1 cellular context compared by ENCODE assay signal in the genomic region with DNA sequence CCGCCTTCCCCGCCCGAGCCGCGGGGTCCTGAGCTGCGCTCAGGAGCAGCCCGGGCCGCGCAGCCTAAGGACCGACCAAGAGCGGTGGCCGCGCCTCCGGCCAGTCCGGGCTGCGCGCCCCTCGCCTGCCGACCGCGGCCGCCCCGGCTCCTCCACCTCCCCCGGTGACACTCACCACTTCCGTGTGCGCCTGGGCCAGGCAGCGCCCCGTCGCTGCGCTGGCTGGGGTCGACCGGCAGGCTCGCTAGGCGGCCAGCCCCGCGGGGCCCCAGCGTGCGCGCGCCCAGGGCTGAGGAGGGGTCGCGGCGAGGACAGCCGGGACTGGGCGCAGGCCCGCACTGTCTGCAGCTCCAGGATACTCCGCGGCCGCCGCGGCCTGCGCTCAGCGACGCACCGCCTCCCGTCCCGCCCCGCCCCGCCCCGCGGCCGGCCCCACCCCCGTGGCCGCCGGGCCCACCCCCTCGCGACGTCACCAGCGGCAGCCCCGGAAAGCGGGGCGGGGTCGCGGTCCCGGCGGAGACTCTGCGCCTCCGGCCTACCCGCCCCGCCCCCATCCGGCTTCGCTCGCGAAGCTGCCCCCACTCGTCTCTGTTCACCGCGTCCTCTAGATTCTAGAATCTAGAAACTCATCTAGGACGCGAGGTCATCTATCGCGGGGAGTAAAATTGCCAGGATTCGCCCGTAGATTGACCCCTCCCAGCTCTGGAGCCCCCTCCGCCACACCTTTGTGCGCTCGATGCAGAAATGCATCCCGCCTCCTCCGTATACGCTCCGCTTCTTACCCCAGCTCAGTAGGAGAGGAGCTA.
A peak's percentile ranks its signal among the peaks of the same experiment; 100 is the strongest.
TF ChIP-seq lines count a peak whose summit lies in the region.

A gene (minus strand): TSS at position 392 of the 806 bp plus-strand sequence. CDS start 80,285 bp downstream, outside the sequence.

TF ChIP-seq in HepG2, 621 proteins besides CTCF, POLR2A, EP300 and RAD21 (continued from another document and continues in another):
- TF ChIP-seq, protein P1, sequence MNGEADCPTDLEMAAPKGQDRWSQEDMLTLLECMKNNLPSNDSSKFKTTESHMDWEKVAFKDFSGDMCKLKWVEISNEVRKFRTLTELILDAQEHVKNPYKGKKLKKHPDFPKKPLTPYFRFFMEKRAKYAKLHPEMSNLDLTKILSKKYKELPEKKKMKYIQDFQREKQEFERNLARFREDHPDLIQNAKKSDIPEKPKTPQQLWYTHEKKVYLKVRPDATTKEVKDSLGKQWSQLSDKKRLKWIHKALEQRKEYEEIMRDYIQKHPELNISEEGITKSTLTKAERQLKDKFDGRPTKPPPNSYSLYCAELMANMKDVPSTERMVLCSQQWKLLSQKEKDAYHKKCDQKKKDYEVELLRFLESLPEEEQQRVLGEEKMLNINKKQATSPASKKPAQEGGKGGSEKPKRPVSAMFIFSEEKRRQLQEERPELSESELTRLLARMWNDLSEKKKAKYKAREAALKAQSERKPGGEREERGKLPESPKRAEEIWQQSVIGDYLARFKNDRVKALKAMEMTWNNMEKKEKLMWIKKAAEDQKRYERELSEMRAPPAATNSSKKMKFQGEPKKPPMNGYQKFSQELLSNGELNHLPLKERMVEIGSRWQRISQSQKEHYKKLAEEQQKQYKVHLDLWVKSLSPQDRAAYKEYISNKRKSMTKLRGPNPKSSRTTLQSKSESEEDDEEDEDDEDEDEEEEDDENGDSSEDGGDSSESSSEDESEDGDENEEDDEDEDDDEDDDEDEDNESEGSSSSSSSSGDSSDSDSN (CRISPR knock-in tag; IDR thresholded peaks at IDR 0.05), result peak; percentile 94; the same call in 1 of the 2 replicates
- TF ChIP-seq, protein P2, sequence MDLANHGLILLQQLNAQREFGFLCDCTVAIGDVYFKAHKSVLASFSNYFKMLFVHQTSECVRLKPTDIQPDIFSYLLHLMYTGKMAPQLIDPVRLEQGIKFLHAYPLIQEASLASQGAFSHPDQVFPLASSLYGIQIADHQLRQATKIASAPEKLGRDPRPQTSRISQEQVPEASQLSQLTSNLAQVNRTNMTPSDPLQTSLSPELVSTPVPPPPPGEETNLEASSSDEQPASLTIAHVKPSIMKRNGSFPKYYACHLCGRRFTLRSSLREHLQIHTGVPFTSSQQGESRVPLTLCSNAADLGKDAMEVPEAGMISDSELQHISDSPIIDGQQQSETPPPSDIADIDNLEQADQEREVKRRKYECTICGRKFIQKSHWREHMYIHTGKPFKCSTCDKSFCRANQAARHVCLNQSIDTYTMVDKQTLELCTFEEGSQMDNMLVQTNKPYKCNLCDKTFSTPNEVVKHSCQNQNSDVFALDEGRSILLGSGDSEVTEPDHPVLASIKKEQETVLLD (CRISPR knock-in tag; IDR thresholded peaks at IDR 0.05; ENCODE audit: low read depth), result peak; percentile 40; the same call in 1 of the 2 replicates
- TF ChIP-seq MAFG (CRISPR knock-in tag; IDR thresholded peaks at IDR 0.05) (no peak), ZNF343 (CRISPR knock-in tag; IDR thresholded peaks at IDR 0.05) (0 out of 2 replicates have a peak, but pooled peaks have one; percentile 57), REL (CRISPR knock-in tag; conservative IDR thresholded peaks at IDR 0.05) (0 out of 2 replicates have a peak, but pooled peaks have one; percentile 7), ZNF772 (CRISPR knock-in tag; IDR thresholded peaks at IDR 0.05) (peak; percentile 79; the same call in 1 of the 2 replicates), ZNF616 (CRISPR knock-in tag; IDR thresholded peaks at IDR 0.05; ENCODE audit: low read depth) (peak; percentile 83; the same call in 1 of the 2 replicates), IKZF1 (IDR thresholded peaks at IDR 0.05) (no peak), POLR2AphosphoS5 (IDR thresholded peaks at IDR 0.05; ENCODE audit: low read depth, low read length) (peak; percentile 59), SALL2 (CRISPR knock-in tag; IDR thresholded peaks at IDR 0.05) (peak; percentile 48; the same call in 1 of the 2 replicates), ZNF598 (CRISPR knock-in tag; IDR thresholded peaks at IDR 0.05; ENCODE audit: borderline replicate concordance) (no peak), MEIS1 (CRISPR knock-in tag; IDR thresholded peaks at IDR 0.05; ENCODE audit: borderline replicate concordance) (peak; percentile 60; the same call in 1 of the 2 replicates), ZNF10 (CRISPR knock-in tag; IDR thresholded peaks at IDR 0.05; ENCODE audit: borderline replicate concordance, low read depth) (no peak), ZNF567 (CRISPR knock-in tag; IDR thresholded peaks at IDR 0.05; ENCODE audit: borderline replicate concordance) (no peak), ZBTB42 (CRISPR knock-in tag; IDR thresholded peaks at IDR 0.05) (0 out of 2 replicates have a peak, but pooled peaks have one; percentile 38), XRCC5 (optimal IDR thresholded peaks at IDR 0.05; ENCODE audit: low read length) (peak; percentile 2), PRPF4 (IDR thresholded peaks at IDR 0.05; ENCODE audit: low read depth, low read length, poor library complexity, severe bottlenecking) (no peak), KDM5A (IDR thresholded peaks at IDR 0.05; ENCODE audit: borderline replicate concordance, low read length) (peak; percentile 59; the same call in 1 of the 2 replicates), ARID2 (CRISPR knock-in tag; IDR thresholded peaks at IDR 0.05; ENCODE audit: borderline replicate concordance) (no peak), ZNF451 (CRISPR knock-in tag; IDR thresholded peaks at IDR 0.05) (peak; percentile 63; the same call in 1 of the 2 replicates), KDM2A (CRISPR knock-in tag; IDR thresholded peaks at IDR 0.05; ENCODE audit: borderline replicate concordance, low read depth) (no peak; the same call in 1 of the 2 replicates), NONO (IDR thresholded peaks at IDR 0.05) (no peak), NONO (CRISPR knock-in tag; conservative IDR thresholded peaks at IDR 0.05) (0 out of 2 replicates have a peak, but pooled peaks have one; percentile 15), ESRRA (CRISPR knock-in tag; IDR thresholded peaks at IDR 0.05; ENCODE audit: low read depth) (peak; percentile 31; the same call in 1 of the 2 replicates)
- TF ChIP-seq, protein P3, sequence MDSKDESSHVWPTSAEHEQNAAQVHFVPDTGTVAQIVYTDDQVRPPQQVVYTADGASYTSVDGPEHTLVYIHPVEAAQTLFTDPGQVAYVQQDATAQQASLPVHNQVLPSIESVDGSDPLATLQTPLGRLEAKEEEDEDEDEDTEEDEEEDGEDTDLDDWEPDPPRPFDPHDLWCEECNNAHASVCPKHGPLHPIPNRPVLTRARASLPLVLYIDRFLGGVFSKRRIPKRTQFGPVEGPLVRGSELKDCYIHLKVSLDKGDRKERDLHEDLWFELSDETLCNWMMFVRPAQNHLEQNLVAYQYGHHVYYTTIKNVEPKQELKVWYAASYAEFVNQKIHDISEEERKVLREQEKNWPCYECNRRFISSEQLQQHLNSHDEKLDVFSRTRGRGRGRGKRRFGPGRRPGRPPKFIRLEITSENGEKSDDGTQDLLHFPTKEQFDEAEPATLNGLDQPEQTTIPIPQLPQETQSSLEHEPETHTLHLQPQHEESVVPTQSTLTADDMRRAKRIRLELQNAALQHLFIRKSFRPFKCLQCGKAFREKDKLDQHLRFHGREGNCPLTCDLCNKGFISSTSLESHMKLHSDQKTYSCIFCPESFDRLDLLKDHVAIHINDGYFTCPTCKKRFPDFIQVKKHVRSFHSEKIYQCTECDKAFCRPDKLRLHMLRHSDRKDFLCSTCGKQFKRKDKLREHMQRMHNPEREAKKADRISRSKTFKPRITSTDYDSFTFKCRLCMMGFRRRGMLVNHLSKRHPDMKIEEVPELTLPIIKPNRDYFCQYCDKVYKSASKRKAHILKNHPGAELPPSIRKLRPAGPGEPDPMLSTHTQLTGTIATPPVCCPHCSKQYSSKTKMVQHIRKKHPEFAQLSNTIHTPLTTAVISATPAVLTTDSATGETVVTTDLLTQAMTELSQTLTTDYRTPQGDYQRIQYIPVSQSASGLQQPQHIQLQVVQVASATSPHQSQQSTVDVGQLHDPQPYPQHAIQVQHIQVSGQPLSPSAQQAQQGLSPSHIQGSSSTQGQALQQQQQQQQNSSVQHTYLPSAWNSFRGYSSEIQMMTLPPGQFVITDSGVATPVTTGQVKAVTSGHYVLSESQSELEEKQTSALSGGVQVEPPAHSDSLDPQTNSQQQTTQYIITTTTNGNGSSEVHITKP (CRISPR knock-in tag; IDR thresholded peaks at IDR 0.05; ENCODE audit: low read depth), result no peak
- TF ChIP-seq, protein P4, sequence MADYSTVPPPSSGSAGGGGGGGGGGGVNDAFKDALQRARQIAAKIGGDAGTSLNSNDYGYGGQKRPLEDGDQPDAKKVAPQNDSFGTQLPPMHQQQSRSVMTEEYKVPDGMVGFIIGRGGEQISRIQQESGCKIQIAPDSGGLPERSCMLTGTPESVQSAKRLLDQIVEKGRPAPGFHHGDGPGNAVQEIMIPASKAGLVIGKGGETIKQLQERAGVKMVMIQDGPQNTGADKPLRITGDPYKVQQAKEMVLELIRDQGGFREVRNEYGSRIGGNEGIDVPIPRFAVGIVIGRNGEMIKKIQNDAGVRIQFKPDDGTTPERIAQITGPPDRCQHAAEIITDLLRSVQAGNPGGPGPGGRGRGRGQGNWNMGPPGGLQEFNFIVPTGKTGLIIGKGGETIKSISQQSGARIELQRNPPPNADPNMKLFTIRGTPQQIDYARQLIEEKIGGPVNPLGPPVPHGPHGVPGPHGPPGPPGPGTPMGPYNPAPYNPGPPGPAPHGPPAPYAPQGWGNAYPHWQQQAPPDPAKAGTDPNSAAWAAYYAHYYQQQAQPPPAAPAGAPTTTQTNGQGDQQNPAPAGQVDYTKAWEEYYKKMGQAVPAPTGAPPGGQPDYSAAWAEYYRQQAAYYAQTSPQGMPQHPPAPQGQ (CRISPR knock-in tag; IDR thresholded peaks at IDR 0.05; ENCODE audit: borderline replicate concordance), result no peak
- TF ChIP-seq, protein P5, sequence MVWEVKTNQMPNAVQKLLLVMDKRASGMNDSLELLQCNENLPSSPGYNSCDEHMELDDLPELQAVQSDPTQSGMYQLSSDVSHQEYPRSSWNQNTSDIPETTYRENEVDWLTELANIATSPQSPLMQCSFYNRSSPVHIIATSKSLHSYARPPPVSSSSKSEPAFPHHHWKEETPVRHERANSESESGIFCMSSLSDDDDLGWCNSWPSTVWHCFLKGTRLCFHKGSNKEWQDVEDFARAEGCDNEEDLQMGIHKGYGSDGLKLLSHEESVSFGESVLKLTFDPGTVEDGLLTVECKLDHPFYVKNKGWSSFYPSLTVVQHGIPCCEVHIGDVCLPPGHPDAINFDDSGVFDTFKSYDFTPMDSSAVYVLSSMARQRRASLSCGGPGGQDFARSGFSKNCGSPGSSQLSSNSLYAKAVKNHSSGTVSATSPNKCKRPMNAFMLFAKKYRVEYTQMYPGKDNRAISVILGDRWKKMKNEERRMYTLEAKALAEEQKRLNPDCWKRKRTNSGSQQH (CRISPR knock-in tag; IDR thresholded peaks at IDR 0.05; ENCODE audit: low read depth), result 0 out of 2 replicates have a peak, but pooled peaks have one; percentile 36
- TF ChIP-seq, protein P6, sequence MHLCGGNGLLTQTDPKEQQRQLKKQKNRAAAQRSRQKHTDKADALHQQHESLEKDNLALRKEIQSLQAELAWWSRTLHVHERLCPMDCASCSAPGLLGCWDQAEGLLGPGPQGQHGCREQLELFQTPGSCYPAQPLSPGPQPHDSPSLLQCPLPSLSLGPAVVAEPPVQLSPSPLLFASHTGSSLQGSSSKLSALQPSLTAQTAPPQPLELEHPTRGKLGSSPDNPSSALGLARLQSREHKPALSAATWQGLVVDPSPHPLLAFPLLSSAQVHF (CRISPR knock-in tag; IDR thresholded peaks at IDR 0.05), result no peak
- TF ChIP-seq, protein P7, sequence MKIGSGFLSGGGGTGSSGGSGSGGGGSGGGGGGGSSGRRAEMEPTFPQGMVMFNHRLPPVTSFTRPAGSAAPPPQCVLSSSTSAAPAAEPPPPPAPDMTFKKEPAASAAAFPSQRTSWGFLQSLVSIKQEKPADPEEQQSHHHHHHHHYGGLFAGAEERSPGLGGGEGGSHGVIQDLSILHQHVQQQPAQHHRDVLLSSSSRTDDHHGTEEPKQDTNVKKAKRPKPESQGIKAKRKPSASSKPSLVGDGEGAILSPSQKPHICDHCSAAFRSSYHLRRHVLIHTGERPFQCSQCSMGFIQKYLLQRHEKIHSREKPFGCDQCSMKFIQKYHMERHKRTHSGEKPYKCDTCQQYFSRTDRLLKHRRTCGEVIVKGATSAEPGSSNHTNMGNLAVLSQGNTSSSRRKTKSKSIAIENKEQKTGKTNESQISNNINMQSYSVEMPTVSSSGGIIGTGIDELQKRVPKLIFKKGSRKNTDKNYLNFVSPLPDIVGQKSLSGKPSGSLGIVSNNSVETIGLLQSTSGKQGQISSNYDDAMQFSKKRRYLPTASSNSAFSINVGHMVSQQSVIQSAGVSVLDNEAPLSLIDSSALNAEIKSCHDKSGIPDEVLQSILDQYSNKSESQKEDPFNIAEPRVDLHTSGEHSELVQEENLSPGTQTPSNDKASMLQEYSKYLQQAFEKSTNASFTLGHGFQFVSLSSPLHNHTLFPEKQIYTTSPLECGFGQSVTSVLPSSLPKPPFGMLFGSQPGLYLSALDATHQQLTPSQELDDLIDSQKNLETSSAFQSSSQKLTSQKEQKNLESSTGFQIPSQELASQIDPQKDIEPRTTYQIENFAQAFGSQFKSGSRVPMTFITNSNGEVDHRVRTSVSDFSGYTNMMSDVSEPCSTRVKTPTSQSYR (CRISPR knock-in tag; IDR thresholded peaks at IDR 0.05; ENCODE audit: borderline replicate concordance), result peak; percentile 34; the same call in 1 of the 2 replicates
- TF ChIP-seq, protein P8, sequence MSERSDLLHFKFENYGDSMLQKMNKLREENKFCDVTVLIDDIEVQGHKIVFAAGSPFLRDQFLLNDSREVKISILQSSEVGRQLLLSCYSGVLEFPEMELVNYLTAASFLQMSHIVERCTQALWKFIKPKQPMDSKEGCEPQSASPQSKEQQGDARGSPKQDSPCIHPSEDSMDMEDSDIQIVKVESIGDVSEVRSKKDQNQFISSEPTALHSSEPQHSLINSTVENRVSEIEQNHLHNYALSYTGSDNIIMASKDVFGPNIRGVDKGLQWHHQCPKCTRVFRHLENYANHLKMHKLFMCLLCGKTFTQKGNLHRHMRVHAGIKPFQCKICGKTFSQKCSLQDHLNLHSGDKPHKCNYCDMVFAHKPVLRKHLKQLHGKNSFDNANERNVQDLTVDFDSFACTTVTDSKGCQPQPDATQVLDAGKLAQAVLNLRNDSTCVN (CRISPR knock-in tag; IDR thresholded peaks at IDR 0.05; ENCODE audit: borderline replicate concordance), result peak; percentile 98
- TF ChIP-seq, protein P9, sequence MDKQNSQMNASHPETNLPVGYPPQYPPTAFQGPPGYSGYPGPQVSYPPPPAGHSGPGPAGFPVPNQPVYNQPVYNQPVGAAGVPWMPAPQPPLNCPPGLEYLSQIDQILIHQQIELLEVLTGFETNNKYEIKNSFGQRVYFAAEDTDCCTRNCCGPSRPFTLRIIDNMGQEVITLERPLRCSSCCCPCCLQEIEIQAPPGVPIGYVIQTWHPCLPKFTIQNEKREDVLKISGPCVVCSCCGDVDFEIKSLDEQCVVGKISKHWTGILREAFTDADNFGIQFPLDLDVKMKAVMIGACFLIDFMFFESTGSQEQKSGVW (CRISPR knock-in tag; IDR thresholded peaks at IDR 0.05; ENCODE audit: borderline replicate concordance), result no peak
- TF ChIP-seq, protein P10, sequence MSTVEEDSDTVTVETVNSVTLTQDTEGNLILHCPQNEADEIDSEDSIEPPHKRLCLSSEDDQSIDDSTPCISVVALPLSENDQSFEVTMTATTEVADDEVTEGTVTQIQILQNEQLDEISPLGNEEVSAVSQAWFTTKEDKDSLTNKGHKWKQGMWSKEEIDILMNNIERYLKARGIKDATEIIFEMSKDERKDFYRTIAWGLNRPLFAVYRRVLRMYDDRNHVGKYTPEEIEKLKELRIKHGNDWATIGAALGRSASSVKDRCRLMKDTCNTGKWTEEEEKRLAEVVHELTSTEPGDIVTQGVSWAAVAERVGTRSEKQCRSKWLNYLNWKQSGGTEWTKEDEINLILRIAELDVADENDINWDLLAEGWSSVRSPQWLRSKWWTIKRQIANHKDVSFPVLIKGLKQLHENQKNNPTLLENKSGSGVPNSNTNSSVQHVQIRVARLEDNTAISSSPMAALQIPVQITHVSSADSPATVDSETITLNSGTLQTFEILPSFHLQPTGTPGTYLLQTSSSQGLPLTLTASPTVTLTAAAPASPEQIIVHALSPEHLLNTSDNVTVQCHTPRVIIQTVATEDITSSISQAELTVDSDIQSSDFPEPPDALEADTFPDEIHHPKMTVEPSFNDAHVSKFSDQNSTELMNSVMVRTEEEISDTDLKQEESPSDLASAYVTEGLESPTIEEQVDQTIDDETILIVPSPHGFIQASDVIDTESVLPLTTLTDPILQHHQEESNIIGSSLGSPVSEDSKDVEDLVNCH (CRISPR knock-in tag; IDR thresholded peaks at IDR 0.05), result no peak
